ENCODE assay signal across 10 cellular contexts in genomic region chr1:70966018-70966638, GRCh38.
DNase-seq lines count a peak whose midpoint lies in the region; ATAC-seq and TF ChIP-seq lines count a peak whose summit lies in the region.
"Had no signal": no experiment of that assay in that cellular context is flagged by ENCODE, and none has a peak within 500 bp of the region (broad histone marks: within the 10 kb centered on the region; RNA-seq: fewer than 3 reads in every experiment).

No MANE protein-coding gene starts in this region.

- TF ChIP-seq CTCF in VCaP (conservative IDR thresholded peaks at IDR 0.05) (peak; percentile 56; the same call in 1 of the 2 replicates), retinal pigment epithelial cell (conservative IDR thresholded peaks at IDR 0.05; ENCODE audit: low read depth, low read length) (peak; percentile 48)

- H3K27me3 ChIP-seq in H7 (ENCODE audit: control insufficient read depth, insufficient read depth, low read length): no peaks in the 10 kb centered on the region

- peak; percentile 80 for ATAC-seq in HG03159 (IDR thresholded peaks at IDR 0.05; ENCODE audit: unreplicated experiment)

- H3K27ac ChIP-seq in VCaP: no peak overlapping the region

- no peaks in the 10 kb centered on the region for H3K36me3 ChIP-seq in H7 (replicated peaks; ENCODE audit: control insufficient read depth, insufficient read depth, low read length)

- H3K4me3 ChIP-seq in retinal pigment epithelial cell (ENCODE audit: low read length) (no peak overlapping the region), H7 (ENCODE audit: insufficient read depth, low read depth, low read length) (no peak overlapping the region)

- DNase-seq in NCI-H510A treated with DMSO at 0.1 percent for 48 hours (lab: John Stamatoyannopoulos, UW) (peak; percentile 17), NCI-H510A (lab: John Stamatoyannopoulos, UW) (no peak), retinal pigment epithelial cell (ENCODE audit: low read depth) (no peak), OCI-M2 (lab: John Stamatoyannopoulos, UW; ENCODE audit: unreplicated experiment) (no peak), hypothalamus (lab: John Stamatoyannopoulos, UW) (no peak), H7 (no peak)
- DNase-seq: amygdala, NCI-H187 had no signal
